Comparison of ENCODE assay signal across 8 cellular contexts in genomic region chr10:75165684-75166622, GRCh38. TPM values are rescaled to one million over a fixed set of nuclear protein-coding genes. Genes with fewer than 3 reads are reported as not detected.
DNase-seq lines count a peak whose midpoint lies in the region; ATAC-seq and TF ChIP-seq lines count a peak whose summit lies in the region.

No MANE protein-coding gene starts in this region.

- H3K36me3 ChIP-seq in hepatocyte (replicated peaks; ENCODE audit: insufficient read depth, low read depth) = no peaks in the 10 kb centered on the region
- peaks cover 0 to 39% (median 14%) of the 10 kb centered on the region in 4 donors for H3K36me3 ChIP-seq in esophagus muscularis mucosa

- H3K4me1 ChIP-seq in hepatocyte (ENCODE audit: insufficient read depth) = peaks cover 4% of the 10 kb centered on the region
- peaks cover 16 to 23% (median 19%) of the 10 kb centered on the region in 4 donors for H3K4me1 ChIP-seq in esophagus muscularis mucosa

- intact Hi-C loops in esophagus muscularis mucosa (cut with DNase I) = no loop called here

- TF ChIP-seq CTCF in hepatocyte (IDR thresholded peaks at IDR 0.05; ENCODE audit: poor library complexity) = no peak
- TF ChIP-seq CTCF in esophagus muscularis mucosa (IDR thresholded peaks at IDR 0.05) = no peak

- H3K27ac ChIP-seq in hepatocyte (no peak overlapping the region), esophagus muscularis mucosa (replicated peaks in 1 of 4) (no peak overlapping the region)

- H3K4me3 ChIP-seq in hepatocyte (no peak overlapping the region), esophagus muscularis mucosa (no peak overlapping the region)

- peak; percentile 93 for DNase-seq in MV-4-11 (lab: John Stamatoyannopoulos, UW)
- DNase-seq in hepatocyte (ENCODE audit: low spot score) = no peak
- no peak for DNase-seq in DMS153 (lab: John Stamatoyannopoulos, UW)
- DNase-seq in islet precursor cell = no peak
- DNase-seq in cerebellum (ENCODE audit: low spot score) = no peak
- DNase-seq in esophagus muscularis mucosa (ENCODE audit: extremely low spot score) = no peak

- peak overlapping the region; percentile 39 for H3K4me2 ChIP-seq in hepatocyte

- H3K9me3 ChIP-seq in hepatocyte (ENCODE audit: low read depth) (no peaks in the 10 kb centered on the region), esophagus muscularis mucosa (no peaks in the 10 kb centered on the region)

- 54% methylated on average over 2 of the region's 2 CpGs for WGBS in hepatocyte (ENCODE audit: low lambda C conversion rate, missing lambda C conversion rate)
- 62% methylated on average over 2 of the region's 2 CpGs for WGBS in esophagus muscularis mucosa

- no peak for TF ChIP-seq POLR2A in GM18505 (IDR thresholded peaks at IDR 0.05; ENCODE audit: borderline replicate concordance, extremely low read depth, insufficient read depth, insufficient read length)
- TF ChIP-seq POLR2A in esophagus muscularis mucosa (IDR thresholded peaks at IDR 0.05; ENCODE audit: low read depth) = no peak

- peaks cover 22% of the 10 kb centered on the region for H3K79me2 ChIP-seq in hepatocyte

- H4K20me1 ChIP-seq in hepatocyte (ENCODE audit: insufficient read depth, poor library complexity, severe bottlenecking) = no peaks in the 10 kb centered on the region

- no peaks in the 10 kb centered on the region for H3K9me2 ChIP-seq in hepatocyte (replicated peaks; ENCODE audit: insufficient read depth)

- no peak for TF ChIP-seq EP300 in esophagus muscularis mucosa (IDR thresholded peaks at IDR 0.05)

- no peaks in the 10 kb centered on the region for H3K27me3 ChIP-seq in hepatocyte
- H3K27me3 ChIP-seq in esophagus muscularis mucosa = no peaks in the 10 kb centered on the region

- ATAC-seq in GM18505 (IDR thresholded peaks at IDR 0.05; ENCODE audit: unreplicated experiment) = peak; percentile 85
- ATAC-seq in GM21786 (IDR thresholded peaks at IDR 0.05; ENCODE audit: unreplicated experiment) = peak; percentile 86

- H2AFZ ChIP-seq in hepatocyte = no peak overlapping the region

RNA-seq across cellular contexts. Expression of gene VDAC2, which starts 44.6 kb away (rescaled TPM):
- total RNA-seq in hepatocyte (167 and 172 TPM in 2 replicates), cerebellum (88.6 TPM), esophagus muscularis mucosa (100 to 1,000 TPM; 194 to 260 (median 234) TPM)
- polyA plus RNA-seq in hepatocyte = 190 and 192 TPM in 2 replicates

RNA-seq across cellular contexts. Expression of gene SAMD8, which starts 54.5 kb away (rescaled TPM):
- total RNA-seq in hepatocyte (26.8 and 29.2 TPM in 2 replicates), cerebellum (67.5 TPM), esophagus muscularis mucosa (10 to 100 TPM; 19.0 to 28.0 (median 27.5) TPM)
- polyA plus RNA-seq in hepatocyte = 9.6 and 10.7 TPM in 2 replicates
